ENCODE assay signal across 18 cellular contexts in the genomic region with DNA sequence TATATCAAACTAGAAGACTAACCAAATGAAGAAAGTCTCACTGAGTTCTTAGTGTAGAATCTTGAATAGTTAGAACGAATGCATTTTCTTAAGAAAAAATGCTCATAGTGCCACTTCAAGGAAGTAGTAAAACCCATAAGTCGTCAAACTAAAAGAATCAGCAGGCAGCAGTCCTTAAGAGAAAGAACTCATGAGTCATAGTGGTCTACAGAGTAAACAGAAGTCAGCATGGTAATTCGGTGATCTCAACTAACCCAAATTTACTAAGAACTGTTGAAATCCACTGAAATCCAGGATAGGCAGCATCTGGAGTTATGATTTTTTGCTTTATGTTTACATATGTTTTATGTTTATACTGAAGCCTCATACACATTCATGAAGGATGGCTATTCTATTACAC.
"Had no signal": no experiment of that assay in that cellular context is flagged by ENCODE, and none has a peak within 500 bp of the region (broad histone marks: within the 10 kb centered on the region; RNA-seq: fewer than 3 reads in every experiment).

No MANE protein-coding gene starts in this region.

- H3K4me3 ChIP-seq: left lung, psoas muscle, spleen, transverse colon had no signal

- H3K4me1 Mint-ChIP-seq: activated naive CD4-positive, alpha-beta T cell treated with anti-CD3 and anti-CD28 coated beads, Interleukin-2, amount 10 ng/mL, durations not matched to agents 7 days and 5 days; brain; endodermal cell; nephron; stimulated activated naive B cell treated with anti-CD40 and anti-IgM and Interleukin-4, amounts not matched to agents 10 μg/mL and 1 μg/mL and 100 μg/mL, for 72 hours had no signal

- H3K27me3 ChIP-seq: left lung, spleen, transverse colon had no signal

- H3K27ac Mint-ChIP-seq: activated naive CD4-positive, alpha-beta T cell treated with anti-CD3 and anti-CD28 coated beads, Interleukin-2, amount 10 ng/mL, durations not matched to agents 7 days and 5 days; activated T-helper 2 cell treated with anti-CD3 and anti-CD28 coated beads, Interferon-gamma antibody, Interleukin-2, Interleukin-4, amounts not matched to agents 10 μg/mL and 5 μg/mL and 100 μg/mL, durations not matched to agents 14 hours and 24 hours and 36 hours; brain; endodermal cell; nephron; stimulated activated naive B cell treated with anti-CD40 and anti-IgM and Interleukin-4, amounts not matched to agents 10 μg/mL and 1 μg/mL and 100 μg/mL, for 72 hours had no signal

- H3K9me3 ChIP-seq: psoas muscle, transverse colon had no signal

- H3K4me3 Mint-ChIP-seq: activated naive CD4-positive, alpha-beta T cell treated with anti-CD3 and anti-CD28 coated beads, Interleukin-2, amount 10 ng/mL, durations not matched to agents 7 days and 5 days; brain; endodermal cell; nephron; stimulated activated naive B cell treated with anti-CD40 and anti-IgM and Interleukin-4, amounts not matched to agents 10 μg/mL and 1 μg/mL and 100 μg/mL, for 72 hours had no signal

- ATAC-seq: left lung; psoas muscle; sciatic nerve; stimulated activated naive B cell treated with anti-CD40 and anti-IgM and Interleukin-4, amounts not matched to agents 10 μg/mL and 1 μg/mL and 100 μg/mL, for 72 hours had no signal

- H3K4me1 ChIP-seq: left lung, psoas muscle, spleen, transverse colon had no signal

- H3K27me3 Mint-ChIP-seq: activated naive CD4-positive, alpha-beta T cell treated with anti-CD3 and anti-CD28 coated beads, Interleukin-2, amount 10 ng/mL, durations not matched to agents 7 days and 5 days; brain; stimulated activated naive B cell treated with anti-CD40 and anti-IgM and Interleukin-4, amounts not matched to agents 10 μg/mL and 1 μg/mL and 100 μg/mL, for 72 hours had no signal

- H3K27ac ChIP-seq: left lung, psoas muscle, spleen, transverse colon had no signal

- H3K9me3 Mint-ChIP-seq: activated T-helper 2 cell treated with anti-CD3 and anti-CD28 coated beads, Interferon-gamma antibody, Interleukin-2, Interleukin-4, amounts not matched to agents 10 μg/mL and 5 μg/mL and 100 μg/mL, durations not matched to agents 14 hours and 24 hours and 36 hours had no signal

- H3K36me3 ChIP-seq: left lung, spleen, transverse colon had no signal

- H3K36me3 Mint-ChIP-seq: activated naive CD4-positive, alpha-beta T cell treated with anti-CD3 and anti-CD28 coated beads, Interleukin-2, amount 10 ng/mL, durations not matched to agents 7 days and 5 days; brain; stimulated activated naive B cell treated with anti-CD40 and anti-IgM and Interleukin-4, amounts not matched to agents 10 μg/mL and 1 μg/mL and 100 μg/mL, for 72 hours had no signal

- DNase-seq: activated CD4-positive, alpha-beta T cell treated with anti-CD3 and anti-CD28 coated beads, Interleukin-2, amount 50 U/mL, for 1 hour; activated naive CD4-positive, alpha-beta T cell treated with anti-CD3 and anti-CD28 coated beads, Interleukin-2, amount 10 ng/mL, durations not matched to agents 7 days and 5 days; cerebellar nuclear complex; endodermal cell; erythroblast; glutamatergic neuron; left lung; mesenchymal stem cell; psoas muscle; spleen; stimulated activated CD4-positive, alpha-beta T cell treated with anti-CD3 and anti-CD28 coated beads, Interleukin-1b, Interleukin-23, amount 100 ng/mL, for 48 hours; stimulated activated naive B cell treated with anti-CD40 and anti-IgM and Interleukin-4, amounts not matched to agents 10 μg/mL and 1 μg/mL and 100 μg/mL, for 72 hours; T-helper 2 cell; transverse colon had no signal
